Comparison of ENCODE assay signal across 16 cellular contexts in the genomic region with DNA sequence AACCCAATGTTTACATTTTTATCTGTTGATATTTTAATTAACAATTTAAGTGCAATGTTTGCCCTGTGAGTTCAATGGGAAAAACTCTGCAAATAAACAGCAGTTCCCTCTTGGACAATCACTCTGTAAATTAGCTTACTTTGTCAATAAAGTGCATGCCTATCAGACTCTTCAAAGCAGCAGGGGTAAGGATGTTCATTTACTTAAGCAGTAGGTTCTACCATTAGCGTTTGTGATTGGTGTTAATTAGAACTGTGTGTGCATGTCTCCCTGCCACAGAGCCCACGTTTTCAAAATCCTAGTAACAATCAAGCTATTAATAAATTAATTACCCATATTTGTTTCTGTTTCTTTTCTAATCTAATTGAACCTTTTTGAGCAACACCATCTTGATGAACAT.
"Had no signal": no experiment of that assay in that cellular context is flagged by ENCODE, and none has a peak within 500 bp of the region (broad histone marks: within the 10 kb centered on the region; RNA-seq: fewer than 3 reads in every experiment).

No MANE protein-coding gene starts in this region.

- DNase-seq: activated CD4-positive, alpha-beta T cell treated with anti-CD3 and anti-CD28 coated beads, Interleukin-2, amount 50 U/mL, for 4 hours; activated gamma-delta T cell; effector CD4-positive, alpha-beta T cell; left ventricle myocardium superior; mucosa of descending colon; naive thymus-derived CD4-positive, alpha-beta T cell; stimulated activated CD4-positive, alpha-beta T cell treated with anti-CD3 and anti-CD28 coated beads, Interleukin-4, amount 100 ng/mL, for 1 hour; stimulated activated naive CD8-positive, alpha-beta T cell treated with anti-CD3 and anti-CD28 coated beads, Interleukin-15, amount 100 ng/mL, for 72 hours; WERI-Rb-1 had no signal

- H3K4me3 ChIP-seq: ascending aorta, coronary artery, esophagus muscularis mucosa, mucosa of descending colon, smooth muscle cell, suprapubic skin had no signal

- FAIRE-seq: endothelial cell of umbilical vein had no signal

- H3K27me3 ChIP-seq: ascending aorta, esophagus muscularis mucosa, suprapubic skin had no signal

- H3K4me2 ChIP-seq: smooth muscle cell had no signal

- H3K4me1 ChIP-seq: ascending aorta, esophagus muscularis mucosa, parathyroid adenoma, suprapubic skin had no signal

- H2AFZ ChIP-seq: parathyroid adenoma had no signal

- H3K27ac ChIP-seq: ascending aorta, coronary artery, esophagus muscularis mucosa, parathyroid adenoma, suprapubic skin, WERI-Rb-1 had no signal

- ATAC-seq: left ventricle myocardium superior; mucosa of descending colon; naive thymus-derived CD4-positive, alpha-beta T cell; stimulated activated naive CD8-positive, alpha-beta T cell treated with anti-CD3 and anti-CD28 coated beads, Interleukin-15, amount 100 ng/mL, for 72 hours had no signal

- H3K36me3 ChIP-seq: ascending aorta, esophagus muscularis mucosa, suprapubic skin, WERI-Rb-1 had no signal

- H3K9ac ChIP-seq: parathyroid adenoma had no signal

- H3K9me3 ChIP-seq: ascending aorta, esophagus muscularis mucosa, suprapubic skin had no signal

- H3K79me2 ChIP-seq: parathyroid adenoma had no signal
